1 cellular context compared by ENCODE assay signal in genomic region chr17:65184235-65184959, GRCh38.
TF ChIP-seq lines count a peak whose summit lies in the region.

No MANE protein-coding gene starts in this region.

TF ChIP-seq in SK-N-SH, 30 proteins besides CTCF, POLR2A, EP300 and RAD21 (continued from another document):
- no peak for TF ChIP-seq IRF3 (IDR thresholded peaks at IDR 0.05; ENCODE audit: low read depth, low read length)
